8 cellular contexts compared by ENCODE assay signal in the genomic region with DNA sequence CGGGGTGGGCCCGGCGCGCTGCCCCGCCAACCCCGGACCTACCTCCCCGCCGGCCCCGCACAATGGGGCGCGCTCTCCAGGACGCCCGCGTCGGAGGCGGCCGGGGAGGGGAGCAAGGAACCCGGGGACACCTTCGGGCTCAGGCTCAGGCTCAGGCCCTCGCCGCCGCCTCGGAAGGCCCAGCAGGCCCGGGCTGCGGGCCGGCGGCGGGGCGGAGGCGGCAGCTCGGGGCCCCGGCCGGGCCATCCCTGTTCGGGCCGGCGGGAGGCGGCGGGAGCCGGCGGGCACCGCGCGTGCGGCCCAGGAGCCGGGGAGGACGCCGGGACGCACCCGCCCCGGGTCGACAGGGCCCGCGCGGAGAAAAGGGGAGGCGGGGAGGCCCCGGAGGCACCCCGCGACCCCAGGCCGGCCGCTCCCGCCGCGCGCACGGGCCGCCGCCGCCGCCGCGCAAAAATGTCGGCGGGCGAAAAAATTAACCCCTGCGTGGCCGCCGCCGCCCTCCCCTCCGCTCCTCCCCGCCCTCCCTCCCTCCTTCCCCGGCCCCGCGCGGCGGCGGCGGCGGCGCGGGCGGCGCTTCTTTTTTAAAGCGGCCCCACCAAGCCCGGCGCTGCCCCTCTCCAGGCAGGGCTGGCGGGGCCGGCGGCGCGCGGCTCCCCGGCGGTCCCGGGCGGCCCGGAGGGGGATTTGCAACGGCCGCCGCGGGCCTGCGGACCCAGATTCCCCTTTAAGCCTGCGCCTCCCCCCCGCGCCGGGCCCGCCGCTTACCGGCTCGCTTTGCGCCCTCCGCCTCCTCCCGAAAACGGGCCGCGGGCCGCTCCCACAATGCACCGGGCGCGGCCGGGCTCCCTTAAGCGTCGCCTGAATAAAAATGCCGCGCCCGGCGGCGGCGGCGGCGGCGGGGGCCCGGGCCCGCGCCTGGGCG. TPM values are rescaled to one million over a fixed set of nuclear protein-coding genes. Genes with fewer than 3 reads are reported as not detected.
DNase-seq lines count a peak whose midpoint lies in the region; ATAC-seq and TF ChIP-seq lines count a peak whose summit lies in the region.

No MANE protein-coding gene starts in this region.

- no peaks in the 10 kb centered on the region for H3K9me3 Mint-ChIP-seq in chondrocyte (ENCODE audit: low read depth)

- DNase-seq in NCI-H2029 (lab: John Stamatoyannopoulos, UW) (peak; percentile 31), NCI-H2029 treated with DMSO at 0.1 percent for 48 hours (lab: John Stamatoyannopoulos, UW) (no peak), NCI-H2171 (lab: John Stamatoyannopoulos, UW) (peak; percentile 63), chondrocyte (ENCODE audit: low spot score) (no peak), kidney tubule cell (ENCODE audit: low spot score) (peak; percentile 83)
- DNase-seq in activated CD4-positive, alpha-beta T cell treated with anti-CD3 and anti-CD28 coated beads for 1 hour = peak; percentile 60
- DNase-seq in stimulated activated CD4-positive, alpha-beta T cell treated with anti-CD3 and anti-CD28 coated beads, Interleukin-1b, Interleukin-23, amount 100 ng/mL, for 1 hour (ENCODE audit: low read depth in 2 of 2) = peak; percentile 42 to 68

- peak; percentile 60 for ATAC-seq in HG02885 (IDR thresholded peaks at IDR 0.05; ENCODE audit: poor library complexity, unreplicated experiment)

- peaks cover 2% of the 10 kb centered on the region for H3K36me3 Mint-ChIP-seq in chondrocyte (ENCODE audit: low read depth)

- no peak for TF ChIP-seq CTCF in chondrocyte (IDR thresholded peaks at IDR 0.05)

- peaks cover 40% of the 10 kb centered on the region for H3K4me1 Mint-ChIP-seq in chondrocyte (ENCODE audit: low read depth)

- H3K27me3 Mint-ChIP-seq in chondrocyte (ENCODE audit: low read depth) = peaks cover 15% of the 10 kb centered on the region

- peak overlapping the region; percentile 94 for H3K27ac Mint-ChIP-seq in chondrocyte (ENCODE audit: unreplicated experiment)

- H3K4me3 Mint-ChIP-seq in chondrocyte (ENCODE audit: unreplicated experiment) = peak overlapping the region; percentile 74

RNA-seq across cellular contexts. Expression of a gene that starts 0.6 kb away (rescaled TPM):
- 48.4 to 52.9 TPM (median 48.7 TPM) in 3 replicates for total RNA-seq in chondrocyte

RNA-seq across cellular contexts. Expression of a gene that starts 47.6 kb away (rescaled TPM):
- total RNA-seq in chondrocyte = 24.9 to 31.5 TPM (median 26.0 TPM) in 3 replicates

Comparison
In these comparisons a context has a peak if more than half of its experiments do, and no peak if none do; other contexts are left out.
1. DNase-seq: peak in NCI-H2029 (single experiment), NCI-H2171 (single experiment), activated CD4-positive, alpha-beta T cell treated with anti-CD3 and anti-CD28 coated beads for 1 hour (single experiment), kidney tubule cell (single experiment) and stimulated activated CD4-positive, alpha-beta T cell treated with anti-CD3 and anti-CD28 coated beads, Interleukin-1b, Interleukin-23, amount 100 ng/mL, for 1 hour (2 of 2); none in NCI-H2029 treated with DMSO at 0.1 percent for 48 hours (single experiment) and chondrocyte (single experiment).